Comparison of ENCODE assay signal across 8 cellular contexts in genomic region chr19:47813304-47813994, GRCh38. TPM values are rescaled to one million over a fixed set of nuclear protein-coding genes. Genes with fewer than 3 reads are reported as not detected.
A peak's percentile ranks its signal among the peaks of the same experiment; 100 is the strongest.
DNase-seq lines count a peak whose midpoint lies in the region; ATAC-seq, FAIRE-seq and TF ChIP-seq lines count a peak whose summit lies in the region.

No MANE protein-coding gene starts in this region.

- no peak overlapping the region for H3K4me3 Mint-ChIP-seq in activated CD4-positive, alpha-beta T cell treated with anti-CD3 and anti-CD28 coated beads for 36 hours

- H3K4me3 ChIP-seq in HepG2 (replicated peaks in 1 of 3; ENCODE audit: insufficient read depth in 1 of 3, low read depth in 2 of 3, low read length in 3 of 3): no peak overlapping the region

- no peaks in the 10 kb centered on the region for H3K79me2 ChIP-seq in HepG2 (ENCODE audit: insufficient read depth, low read length)

- no peaks in the 10 kb centered on the region for H3K36me3 Mint-ChIP-seq in activated CD4-positive, alpha-beta T cell treated with anti-CD3 and anti-CD28 coated beads for 36 hours (ENCODE audit: low read depth)

- peak; percentile 17 for DNase-seq in NCI-H510A treated with DMSO at 0.1 percent for 48 hours (lab: John Stamatoyannopoulos, UW)
- DNase-seq in NCI-H510A (lab: John Stamatoyannopoulos, UW): no peak
- DNase-seq in NCI-H1930 (lab: John Stamatoyannopoulos, UW): peak; percentile 76 to 83
- peak; percentile 89 for DNase-seq in activated CD4-positive, alpha-beta T cell treated with anti-CD3 and anti-CD28 coated beads for 36 hours
- peak; percentile 10 for DNase-seq in cerebellum (ENCODE audit: low spot score)
- peak; percentile 58 for DNase-seq in HepG2 (ENCODE audit: low spot score)
- peak; percentile 55 for DNase-seq in stimulated activated CD8-positive, alpha-beta memory T cell treated with anti-CD3 and anti-CD28 coated beads, Interleukin-12 subunit alpha, Interleukin-12 subunit beta, amount 100 ng/mL, for 1 hour (ENCODE audit: low read depth)

- no peaks in the 10 kb centered on the region for H3K9me3 Mint-ChIP-seq in activated CD4-positive, alpha-beta T cell treated with anti-CD3 and anti-CD28 coated beads for 36 hours (ENCODE audit: low read depth)

- H4K20me1 ChIP-seq in HepG2 (ENCODE audit: insufficient read depth, low read length): no peaks in the 10 kb centered on the region

- no peak for TF ChIP-seq RAD21 in HepG2 (CRISPR knock-in tag; IDR thresholded peaks at IDR 0.05)

- CTCF ChIA-PET in activated CD4-positive, alpha-beta T cell treated with anti-CD3 and anti-CD28 coated beads for 36 hours (lab: Charles Lee): interaction anchor here (0.6 to 1.6 kb wide), 4 partner anchors 50 to 1798 kb away, joined by 3 to 6 read pairs (median 3); no protein-coding TSS in a partner anchor
- CTCF ChIA-PET in HepG2 (lab: Yijun Ruan, JAX; ENCODE audit: low intra/inter-chr PET ratio, low total read pairs): interaction anchor here (0.6 to 1.2 kb wide), 3 partner anchors 49 to 55 kb away, joined by 3 to 4 read pairs (median 3); no protein-coding TSS in a partner anchor

- H3K9ac ChIP-seq in HepG2 (ENCODE audit: insufficient read depth, low read depth, low read length): no peak overlapping the region

- peaks cover 6% of the 10 kb centered on the region; the same call in 1 of the 2 replicates for H3K4me1 ChIP-seq in HepG2 (ENCODE audit: insufficient read depth, low read length)

- TF ChIP-seq CTCF in HepG2 (CRISPR knock-in tag; IDR thresholded peaks at IDR 0.05): peak; percentile 78

- in situ Hi-C loops in HepG2 (cut with HindIII; ENCODE audit: extremely low pct_ligation_motif_present, low pct_unique_long_range_greater_than_20kb): no loop called here

- WGBS in HepG2 (ENCODE audit: low lambda C conversion rate): 12% methylated on average over 17 of the region's 17 CpGs

- H3K4me1 Mint-ChIP-seq in activated CD4-positive, alpha-beta T cell treated with anti-CD3 and anti-CD28 coated beads for 36 hours: peaks cover 2% of the 10 kb centered on the region

- no peak overlapping the region for H2AFZ ChIP-seq in HepG2 (ENCODE audit: low read length)

- H3K27ac ChIP-seq in HepG2 (ENCODE audit: extremely low read length, insufficient read depth, low read length): no peak overlapping the region

- peaks cover 7% of the 10 kb centered on the region for H3K27me3 Mint-ChIP-seq in activated CD4-positive, alpha-beta T cell treated with anti-CD3 and anti-CD28 coated beads for 36 hours

- FAIRE-seq in HepG2 (lab: Jason Lieb, UNC): no peak

- H3K27ac Mint-ChIP-seq in activated CD4-positive, alpha-beta T cell treated with anti-CD3 and anti-CD28 coated beads for 36 hours: no peak overlapping the region

- no peaks in the 10 kb centered on the region for H3K36me3 ChIP-seq in HepG2 (replicated peaks in 1 of 2; ENCODE audit: control insufficient read depth in 1 of 2, insufficient read depth in 2 of 2, low read length in 2 of 2)

- no peaks in the 10 kb centered on the region for H3K27me3 ChIP-seq in HepG2 (ENCODE audit: control insufficient read depth in 1 of 2, insufficient read depth in 2 of 2, low read length in 2 of 2)

- TF ChIP-seq POLR2A in HepG2 (IDR thresholded peaks at IDR 0.05; ENCODE audit: insufficient read depth in 1 of 2, low read depth in 2 of 2, low read length in 2 of 2): no peak

- H3K4me2 ChIP-seq in HepG2 (ENCODE audit: low read depth, low read length): peak overlapping the region; percentile 1; the same call in 1 of the 2 replicates

- no peak for TF ChIP-seq EP300 in HepG2 (IDR thresholded peaks at IDR 0.05; ENCODE audit: low read depth in 2 of 2, low read length in 2 of 2)
- TF ChIP-seq EP300 in HepG2 (CRISPR knock-in tag; IDR thresholded peaks at IDR 0.05; ENCODE audit: borderline replicate concordance): no peak

- BruUV-seq in HepG2 (replicated peaks; lab: Mats Ljungman, UMichigan): no TSS peak

- H3K9me3 ChIP-seq in HepG2 (ENCODE audit: low read length): no peaks in the 10 kb centered on the region

- intact Hi-C loops in activated CD4-positive, alpha-beta T cell treated with anti-CD3 and anti-CD28 coated beads for 36 hours (cut with DNase I, micrococcal nuclease): loop anchor here (1.0 kb wide), 1 partner anchor 50 kb away; no protein-coding TSS in a partner anchor
- intact Hi-C loops in HepG2 (cut with micrococcal nuclease; ENCODE audit: unreplicated experiment): loop anchor here (2.0 kb wide), 1 partner anchor 49 kb away; no protein-coding TSS in a partner anchor

- ATAC-seq in activated CD4-positive, alpha-beta T cell treated with anti-CD3 and anti-CD28 coated beads for 36 hours: peak; percentile 85
- ATAC-seq in HepG2 (peak; percentile 97), GM19455 (IDR thresholded peaks at IDR 0.05; ENCODE audit: unreplicated experiment) (no peak)

- POLR2A ChIA-PET in activated CD4-positive, alpha-beta T cell treated with anti-CD3 and anti-CD28 coated beads for 36 hours (lab: Charles Lee): no interaction called here
- POLR2A ChIA-PET in HepG2 (lab: Yijun Ruan, JAX): no interaction called here

RNA-seq across cellular contexts. Expression of gene CRX, which starts 8.3 kb away (rescaled TPM):
- total RNA-seq in activated CD4-positive, alpha-beta T cell treated with anti-CD3 and anti-CD28 coated beads for 36 hours: not detected
- total RNA-seq in cerebellum (not detected), HepG2 (2016; rRNA removed; fragmentation: Illumina TruSeq; extraction: Trizol) (not detected in 2 replicates)
- not detected in 2 replicates for total RNA-seq in HepG2 (2016; cell fraction: cytosol; rRNA removed; fragmentation: Illumina TruSeq; extraction: Trizol; ENCODE audit: low read depth)
- total RNA-seq in HepG2 (2016; cell fraction: insoluble cytoplasmic fraction; rRNA removed; fragmentation: Illumina TruSeq; extraction: Trizol): not detected in 2 replicates
- total RNA-seq in HepG2 (2016; cell fraction: membrane; rRNA removed; fragmentation: Illumina TruSeq; extraction: Trizol): not detected in 2 replicates
- total RNA-seq in HepG2 (2016; cell fraction: nucleus; rRNA removed; fragmentation: Illumina TruSeq; extraction: Trizol): not detected in 2 replicates
- not detected in 2 replicates for polyA plus RNA-seq in HepG2 (2011; rRNA removed)
- polyA plus RNA-seq in HepG2 (2011; cell fraction: cytosol; rRNA removed): not detected in 2 replicates
- not detected in 2 replicates for polyA plus RNA-seq in HepG2 (2011; cell fraction: nucleus; rRNA removed)
- polyA plus RNA-seq in HepG2 (2012): not detected in 2 replicates
- not detected in 2 replicates for polyA plus RNA-seq in HepG2 (2016; cell fraction: cytosol; fragmentation: Illumina TruSeq; extraction: Trizol; ENCODE audit: low read depth)
- polyA plus RNA-seq in HepG2 (2016; cell fraction: insoluble cytoplasmic fraction; fragmentation: Illumina TruSeq; extraction: Trizol; ENCODE audit: low read depth): not detected in 2 replicates
- not detected in 2 replicates for polyA plus RNA-seq in HepG2 (2016; cell fraction: membrane; fragmentation: Illumina TruSeq; extraction: Trizol; ENCODE audit: low read depth)
- not detected in 2 replicates for polyA plus RNA-seq in HepG2 (2016; cell fraction: nucleus; fragmentation: Illumina TruSeq; extraction: Trizol; ENCODE audit: insufficient read depth, low read depth)
- not detected in 2 replicates for polyA minus RNA-seq in HepG2 (2011; rRNA and poly(A)+ RNA removed; ENCODE audit: low replicate concordance)
- polyA minus RNA-seq in HepG2 (2011; cell fraction: cytosol; rRNA and poly(A)+ RNA removed): not detected in 2 replicates
- not detected in 2 replicates for polyA minus RNA-seq in HepG2 (2011; cell fraction: nucleus; rRNA and poly(A)+ RNA removed)

RNA-seq across cellular contexts. Expression of gene TPRX1, which starts 9.1 kb away (rescaled TPM):
- not detected for total RNA-seq in activated CD4-positive, alpha-beta T cell treated with anti-CD3 and anti-CD28 coated beads for 36 hours
- total RNA-seq in cerebellum (not detected), HepG2 (2016; rRNA removed; fragmentation: Illumina TruSeq; extraction: Trizol) (not detected in 2 replicates)
- total RNA-seq in HepG2 (2016; cell fraction: cytosol; rRNA removed; fragmentation: Illumina TruSeq; extraction: Trizol; ENCODE audit: low read depth): not detected in 2 replicates
- not detected in 2 replicates for total RNA-seq in HepG2 (2016; cell fraction: insoluble cytoplasmic fraction; rRNA removed; fragmentation: Illumina TruSeq; extraction: Trizol)
- total RNA-seq in HepG2 (2016; cell fraction: membrane; rRNA removed; fragmentation: Illumina TruSeq; extraction: Trizol): not detected in 2 replicates
- total RNA-seq in HepG2 (2016; cell fraction: nucleus; rRNA removed; fragmentation: Illumina TruSeq; extraction: Trizol): not detected in 2 replicates
- polyA plus RNA-seq in HepG2 (2011; rRNA removed): not detected in 2 replicates
- not detected in 2 replicates for polyA plus RNA-seq in HepG2 (2011; cell fraction: cytosol; rRNA removed)
- not detected in 2 replicates for polyA plus RNA-seq in HepG2 (2011; cell fraction: nucleus; rRNA removed)
- polyA plus RNA-seq in HepG2 (2012): not detected in 2 replicates
- not detected in 2 replicates for polyA plus RNA-seq in HepG2 (2016; cell fraction: cytosol; fragmentation: Illumina TruSeq; extraction: Trizol; ENCODE audit: low read depth)
- polyA plus RNA-seq in HepG2 (2016; cell fraction: insoluble cytoplasmic fraction; fragmentation: Illumina TruSeq; extraction: Trizol; ENCODE audit: low read depth): not detected in 2 replicates
- not detected in 2 replicates for polyA plus RNA-seq in HepG2 (2016; cell fraction: membrane; fragmentation: Illumina TruSeq; extraction: Trizol; ENCODE audit: low read depth)
- polyA plus RNA-seq in HepG2 (2016; cell fraction: nucleus; fragmentation: Illumina TruSeq; extraction: Trizol; ENCODE audit: insufficient read depth, low read depth): not detected in 2 replicates
- polyA minus RNA-seq in HepG2 (2011; rRNA and poly(A)+ RNA removed; ENCODE audit: low replicate concordance): not detected in 2 replicates
- not detected in 2 replicates for polyA minus RNA-seq in HepG2 (2011; cell fraction: cytosol; rRNA and poly(A)+ RNA removed)
- not detected in 2 replicates for polyA minus RNA-seq in HepG2 (2011; cell fraction: nucleus; rRNA and poly(A)+ RNA removed)

RNA-seq across cellular contexts. Expression of gene SELENOW, which starts 34.9 kb away (rescaled TPM):
- total RNA-seq in activated CD4-positive, alpha-beta T cell treated with anti-CD3 and anti-CD28 coated beads for 36 hours: 100 to 1,000 TPM; 150 to 178 TPM
- total RNA-seq in cerebellum: 151 TPM
- 57.0 and 64.7 TPM in 2 replicates for total RNA-seq in HepG2 (2016; rRNA removed; fragmentation: Illumina TruSeq; extraction: Trizol)
- 415 and 416 TPM in 2 replicates for total RNA-seq in HepG2 (2016; cell fraction: cytosol; rRNA removed; fragmentation: Illumina TruSeq; extraction: Trizol; ENCODE audit: low read depth)
- total RNA-seq in HepG2 (2016; cell fraction: insoluble cytoplasmic fraction; rRNA removed; fragmentation: Illumina TruSeq; extraction: Trizol): 46.9 and 63.2 TPM in 2 replicates
- total RNA-seq in HepG2 (2016; cell fraction: membrane; rRNA removed; fragmentation: Illumina TruSeq; extraction: Trizol): 235 and 276 TPM in 2 replicates
- total RNA-seq in HepG2 (2016; cell fraction: nucleus; rRNA removed; fragmentation: Illumina TruSeq; extraction: Trizol): 28.8 and 32.2 TPM in 2 replicates
- polyA plus RNA-seq in HepG2 (2011; rRNA removed): 50.3 and 55.8 TPM in 2 replicates
- 52.1 and 56.8 TPM in 2 replicates for polyA plus RNA-seq in HepG2 (2011; cell fraction: cytosol; rRNA removed)
- 41.3 and 52.2 TPM in 2 replicates for polyA plus RNA-seq in HepG2 (2011; cell fraction: nucleus; rRNA removed)
- polyA plus RNA-seq in HepG2 (2012): 14.6 and 20.9 TPM in 2 replicates
- 421 and 463 TPM in 2 replicates for polyA plus RNA-seq in HepG2 (2016; cell fraction: cytosol; fragmentation: Illumina TruSeq; extraction: Trizol; ENCODE audit: low read depth)
- 46.3 and 48.2 TPM in 2 replicates for polyA plus RNA-seq in HepG2 (2016; cell fraction: insoluble cytoplasmic fraction; fragmentation: Illumina TruSeq; extraction: Trizol; ENCODE audit: low read depth)
- polyA plus RNA-seq in HepG2 (2016; cell fraction: membrane; fragmentation: Illumina TruSeq; extraction: Trizol; ENCODE audit: low read depth): 226 and 236 TPM in 2 replicates
- polyA plus RNA-seq in HepG2 (2016; cell fraction: nucleus; fragmentation: Illumina TruSeq; extraction: Trizol; ENCODE audit: insufficient read depth, low read depth): 54.1 and 65.0 TPM in 2 replicates
- polyA minus RNA-seq in HepG2 (2011; rRNA and poly(A)+ RNA removed; ENCODE audit: low replicate concordance): 20.3 and 61.1 TPM in 2 replicates
- polyA minus RNA-seq in HepG2 (2011; cell fraction: cytosol; rRNA and poly(A)+ RNA removed): 7.8 and 8.5 TPM in 2 replicates
- polyA minus RNA-seq in HepG2 (2011; cell fraction: nucleus; rRNA and poly(A)+ RNA removed): 7.5 and 10.1 TPM in 2 replicates

RNA-seq across cellular contexts. Expression of gene TPRX2, which starts 45.6 kb away (rescaled TPM):
- total RNA-seq in activated CD4-positive, alpha-beta T cell treated with anti-CD3 and anti-CD28 coated beads for 36 hours: not detected
- not detected for total RNA-seq in cerebellum
- not detected in 2 replicates for total RNA-seq in HepG2 (2016; rRNA removed; fragmentation: Illumina TruSeq; extraction: Trizol)
- not detected in 2 replicates for total RNA-seq in HepG2 (2016; cell fraction: cytosol; rRNA removed; fragmentation: Illumina TruSeq; extraction: Trizol; ENCODE audit: low read depth)
- not detected in 2 replicates for total RNA-seq in HepG2 (2016; cell fraction: insoluble cytoplasmic fraction; rRNA removed; fragmentation: Illumina TruSeq; extraction: Trizol)
- not detected in 2 replicates for total RNA-seq in HepG2 (2016; cell fraction: membrane; rRNA removed; fragmentation: Illumina TruSeq; extraction: Trizol)
- not detected in 2 replicates for total RNA-seq in HepG2 (2016; cell fraction: nucleus; rRNA removed; fragmentation: Illumina TruSeq; extraction: Trizol)
- not detected in 2 replicates for polyA plus RNA-seq in HepG2 (2011; rRNA removed)
- polyA plus RNA-seq in HepG2 (2011; cell fraction: cytosol; rRNA removed): not detected in 2 replicates
- polyA plus RNA-seq in HepG2 (2011; cell fraction: nucleus; rRNA removed): not detected in 2 replicates
- not detected in 2 replicates for polyA plus RNA-seq in HepG2 (2012)
- not detected in 2 replicates for polyA plus RNA-seq in HepG2 (2016; cell fraction: cytosol; fragmentation: Illumina TruSeq; extraction: Trizol; ENCODE audit: low read depth)
- polyA plus RNA-seq in HepG2 (2016; cell fraction: insoluble cytoplasmic fraction; fragmentation: Illumina TruSeq; extraction: Trizol; ENCODE audit: low read depth): not detected in 2 replicates
- not detected in 2 replicates for polyA plus RNA-seq in HepG2 (2016; cell fraction: membrane; fragmentation: Illumina TruSeq; extraction: Trizol; ENCODE audit: low read depth)
- polyA plus RNA-seq in HepG2 (2016; cell fraction: nucleus; fragmentation: Illumina TruSeq; extraction: Trizol; ENCODE audit: insufficient read depth, low read depth): not detected in 2 replicates
- not detected in 2 replicates for polyA minus RNA-seq in HepG2 (2011; rRNA and poly(A)+ RNA removed; ENCODE audit: low replicate concordance)
- polyA minus RNA-seq in HepG2 (2011; cell fraction: cytosol; rRNA and poly(A)+ RNA removed): not detected in 2 replicates
- polyA minus RNA-seq in HepG2 (2011; cell fraction: nucleus; rRNA and poly(A)+ RNA removed): not detected in 2 replicates
